In genomic region chr17:79847698-79848369, GRCh38 we compare ENCODE assay signal across 26 cellular contexts. TPM values are rescaled to one million over a fixed set of nuclear protein-coding genes. Genes with fewer than 3 reads are reported as not detected.
DNase-seq lines count a peak whose midpoint lies in the region; ATAC-seq, FAIRE-seq and TF ChIP-seq lines count a peak whose summit lies in the region.
"Had no signal": no experiment of that assay in that cellular context is flagged by ENCODE, and none has a peak within 500 bp of the region (broad histone marks: within the 10 kb centered on the region; RNA-seq: fewer than 3 reads in every experiment).

No MANE protein-coding gene starts in this region.

- H4K20me1 ChIP-seq in HepG2 (ENCODE audit: insufficient read depth, low read length) (no peaks in the 10 kb centered on the region), astrocyte (ENCODE audit: insufficient read depth, low read length) (no peaks in the 10 kb centered on the region)

- no peaks in the 10 kb centered on the region for H3K79me2 ChIP-seq in HepG2 (ENCODE audit: insufficient read depth, low read length)
- no peaks in the 10 kb centered on the region for H3K79me2 ChIP-seq in astrocyte (ENCODE audit: insufficient read depth, low read length)

- H3K9me3 ChIP-seq in HepG2 (ENCODE audit: low read length) (no peaks in the 10 kb centered on the region), right lobe of liver (no peaks in the 10 kb centered on the region), astrocyte (ENCODE audit: insufficient read depth, low read depth, low read length) (no peaks in the 10 kb centered on the region), upper lobe of right lung (no peaks in the 10 kb centered on the region)
- H3K9me3 ChIP-seq: A549; BE2C; BLaER1 treated with 17β-estradiol and CSF1 and Interleukin-3, amounts not matched to agents 10 nM and 100 nM had no signal

- 36% methylated on average over 12 of the region's 12 CpGs for WGBS in HepG2 (ENCODE audit: low lambda C conversion rate)
- 87% methylated on average over 10 of the region's 12 CpGs for WGBS in right lobe of liver (ENCODE audit: insufficient coverage, low coverage, low lambda C conversion rate, missing lambda C conversion rate)

- FAIRE-seq in HepG2 (lab: Jason Lieb, UNC) (no peak), astrocyte (lab: Jason Lieb, UNC) (no peak)
- FAIRE-seq: A549, D721Med, GM12892, GM19239 had no signal

- no peak for TF ChIP-seq CTCF in HepG2 (CRISPR knock-in tag; IDR thresholded peaks at IDR 0.05)
- no peak for TF ChIP-seq CTCF in right lobe of liver (IDR thresholded peaks at IDR 0.05)
- no peak for TF ChIP-seq CTCF in astrocyte (IDR thresholded peaks at IDR 0.05; ENCODE audit: insufficient read depth, low read depth, low read length)
- TF ChIP-seq CTCF in upper lobe of right lung (IDR thresholded peaks at IDR 0.05): no peak

- intact Hi-C loops in HepG2 (cut with micrococcal nuclease; ENCODE audit: unreplicated experiment): loop anchor here (5.0 kb wide), 1 partner anchor 79 kb away; no protein-coding TSS in a partner anchor
- intact Hi-C loops in right lobe of liver (cut with DNase I): loop anchor here (10.0 kb wide), 2 partner anchors 127 to 137 kb away; no protein-coding TSS in a partner anchor
- intact Hi-C loops in upper lobe of right lung (cut with DNase I): no loop called here

- H3K9ac ChIP-seq in HepG2 (ENCODE audit: insufficient read depth, low read depth, low read length): no peak overlapping the region
- H3K9ac ChIP-seq in astrocyte (ENCODE audit: low read length): no peak overlapping the region
- H3K9ac ChIP-seq: BLaER1 treated with 17β-estradiol and CSF1 and Interleukin-3, amounts not matched to agents 10 nM and 100 nM had no signal

- TF ChIP-seq POLR2A in HepG2 (IDR thresholded peaks at IDR 0.05; ENCODE audit: insufficient read depth in 1 of 2, low read depth in 2 of 2, low read length in 2 of 2) (no peak), right lobe of liver (IDR thresholded peaks at IDR 0.05) (no peak)

- H3K4me3 ChIP-seq in HepG2 (replicated peaks in 1 of 3; ENCODE audit: insufficient read depth in 1 of 3, low read depth in 2 of 3, low read length in 3 of 3) (no peak overlapping the region), right lobe of liver (no peak overlapping the region), astrocyte (ENCODE audit: insufficient read depth, low read depth, low read length) (no peak overlapping the region), upper lobe of right lung (no peak overlapping the region)
- H3K4me3 ChIP-seq: A549; BLaER1 treated with 17β-estradiol and CSF1 and Interleukin-3, amounts not matched to agents 10 nM and 100 nM; GM23338 had no signal

- in situ Hi-C loops in HepG2 (cut with HindIII; ENCODE audit: extremely low pct_ligation_motif_present, low pct_unique_long_range_greater_than_20kb): no loop called here

- peak overlapping the region; percentile 1 for H3K27ac Mint-ChIP-seq in astrocyte (ENCODE audit: unreplicated experiment)
- H3K27ac Mint-ChIP-seq: CD14-positive monocyte; CD4-positive, alpha-beta T cell; CD8-positive, alpha-beta memory T cell; GM23338; H9 had no signal

- ATAC-seq in HepG2: no peak
- ATAC-seq in right lobe of liver: no peak
- no peak for ATAC-seq in upper lobe of right lung
- ATAC-seq in GM19452 (IDR thresholded peaks at IDR 0.05; ENCODE audit: unreplicated experiment): no peak
- ATAC-seq: A549, GM23338, HCT116 had no signal

- H3K27ac ChIP-seq in HepG2 (ENCODE audit: extremely low read length, insufficient read depth, low read length) (no peak overlapping the region), right lobe of liver (no peak overlapping the region), astrocyte (ENCODE audit: low read depth, low read length) (no peak overlapping the region), upper lobe of right lung (no peak overlapping the region)
- H3K27ac ChIP-seq: A549; BLaER1 treated with 17β-estradiol and CSF1 and Interleukin-3, amounts not matched to agents 10 nM and 100 nM had no signal

- peaks cover 2% of the 10 kb centered on the region for H3K9me3 Mint-ChIP-seq in astrocyte (ENCODE audit: unreplicated experiment)
- H3K9me3 Mint-ChIP-seq: CD4-positive, alpha-beta T cell; CD8-positive, alpha-beta memory T cell; GM23338; H9 had no signal

- CTCF ChIA-PET in HepG2 (lab: Yijun Ruan, JAX; ENCODE audit: low intra/inter-chr PET ratio, low total read pairs): no interaction called here

- TF ChIP-seq EP300 in HepG2 (IDR thresholded peaks at IDR 0.05; ENCODE audit: low read depth in 2 of 2, low read length in 2 of 2) (no peak), HepG2 (CRISPR knock-in tag; IDR thresholded peaks at IDR 0.05; ENCODE audit: borderline replicate concordance) (no peak)

- H3K36me3 Mint-ChIP-seq in astrocyte (ENCODE audit: low read depth, unreplicated experiment): no peaks in the 10 kb centered on the region

- peaks cover 86% of the 10 kb centered on the region for H3K4me1 ChIP-seq in HepG2 (ENCODE audit: insufficient read depth, low read length)
- peaks cover 0 to 27% (median 10%) of the 10 kb centered on the region in 4 donors for H3K4me1 ChIP-seq in right lobe of liver
- peaks cover 17% of the 10 kb centered on the region for H3K4me1 ChIP-seq in astrocyte (ENCODE audit: insufficient read depth, low read length)
- peaks cover 26% of the 10 kb centered on the region for H3K4me1 ChIP-seq in upper lobe of right lung
- H3K4me1 ChIP-seq: BE2C had no signal

- H3K4me1 Mint-ChIP-seq in astrocyte (ENCODE audit: low read depth, unreplicated experiment): peaks cover 9% of the 10 kb centered on the region

- H3K27me3 Mint-ChIP-seq in astrocyte (ENCODE audit: low read depth, unreplicated experiment): peaks cover 25% of the 10 kb centered on the region

- H3K36me3 ChIP-seq in HepG2 (replicated peaks in 1 of 2; ENCODE audit: control insufficient read depth in 1 of 2, insufficient read depth in 2 of 2, low read length in 2 of 2) (no peaks in the 10 kb centered on the region), right lobe of liver (no peaks in the 10 kb centered on the region), astrocyte (ENCODE audit: insufficient read depth, low read length) (no peaks in the 10 kb centered on the region), upper lobe of right lung (no peaks in the 10 kb centered on the region)
- H3K36me3 ChIP-seq: BE2C; BLaER1 treated with 17β-estradiol and CSF1 and Interleukin-3, amounts not matched to agents 10 nM and 100 nM had no signal

- no peak overlapping the region for H3K4me3 Mint-ChIP-seq in astrocyte (ENCODE audit: unreplicated experiment)
- H3K4me3 Mint-ChIP-seq: CD4-positive, alpha-beta T cell; GM23338; H9 had no signal

- POLR2A ChIA-PET in HepG2 (lab: Yijun Ruan, JAX): interaction anchor here (1.6 to 9.7 kb wide), 5 partner anchors 9 to 142 kb away, joined by 3 to 333 read pairs (median 7); partner anchors contain the start of genes CBX4 and CBX8

- no TSS peak for BruUV-seq in HepG2 (replicated peaks; lab: Mats Ljungman, UMichigan)

- H3K4me2 ChIP-seq in HepG2 (ENCODE audit: low read depth, low read length) (no peak overlapping the region), astrocyte (ENCODE audit: low read length) (no peak overlapping the region)
- H3K4me2 ChIP-seq: A549; BLaER1 treated with 17β-estradiol and CSF1 and Interleukin-3, amounts not matched to agents 10 nM and 100 nM; GM23338 had no signal

- TF ChIP-seq RAD21 in HepG2 (CRISPR knock-in tag; IDR thresholded peaks at IDR 0.05): no peak

- no peak overlapping the region for H2AFZ ChIP-seq in HepG2 (ENCODE audit: low read length)
- H2AFZ ChIP-seq in astrocyte (ENCODE audit: low read depth, low read length): no peak overlapping the region
- H2AFZ ChIP-seq: GM23338 had no signal

- H3K27me3 ChIP-seq in HepG2 (ENCODE audit: control insufficient read depth in 1 of 2, insufficient read depth in 2 of 2, low read length in 2 of 2) (no peaks in the 10 kb centered on the region), right lobe of liver (peaks cover 0 to 2% of the 10 kb centered on the region in 2 donors), astrocyte (ENCODE audit: insufficient read depth, low read length) (peaks cover 10% of the 10 kb centered on the region), upper lobe of right lung (peaks cover 10% of the 10 kb centered on the region)

- DNase-seq in HepG2 (ENCODE audit: low spot score) (no peak), right lobe of liver (no peak), astrocyte (ENCODE audit: low read depth) (no peak), left kidney (ENCODE audit: low read depth, low spot score) (peak; percentile 31), retina (peak; percentile 4), upper lobe of right lung (no peak), T-helper 1 cell (no peak)
- DNase-seq: 8988T; ACHN; AML-193; BE2C; CD4-positive, alpha-beta T cell; CD8-positive, alpha-beta memory T cell; DMS 273 treated with DMSO at 0.1 percent for 48 hours; DMS53; DMS79 treated with DMSO at 0.1 percent for 48 hours; H9 had no signal

RNA-seq across cellular contexts. Expression of gene CBX4, which starts 8.6 kb away (rescaled TPM):
- total RNA-seq in HepG2 (2016; rRNA removed; fragmentation: Illumina TruSeq; extraction: Trizol) (17.1 and 25.8 TPM in 2 replicates), right lobe of liver (10 to 100 TPM in 5 of 6 experiments, 1 to 10 TPM in 1; 8.9 to 21.9 (median 15.1) TPM), astrocyte (12.6 and 16.9 TPM in 2 replicates), upper lobe of right lung (20.2 TPM)
- total RNA-seq in HepG2 (2016; cell fraction: cytosol; rRNA removed; fragmentation: Illumina TruSeq; extraction: Trizol; ENCODE audit: low read depth): 4.7 and 4.8 TPM in 2 replicates
- 17.7 and 25.2 TPM in 2 replicates for total RNA-seq in HepG2 (2016; cell fraction: insoluble cytoplasmic fraction; rRNA removed; fragmentation: Illumina TruSeq; extraction: Trizol)
- total RNA-seq in HepG2 (2016; cell fraction: membrane; rRNA removed; fragmentation: Illumina TruSeq; extraction: Trizol): 13.9 and 15.1 TPM in 2 replicates
- 18.5 and 22.8 TPM in 2 replicates for total RNA-seq in HepG2 (2016; cell fraction: nucleus; rRNA removed; fragmentation: Illumina TruSeq; extraction: Trizol)
- 50.8 and 61.1 TPM in 2 replicates for polyA plus RNA-seq in HepG2 (2011; rRNA removed)
- polyA plus RNA-seq in HepG2 (2011; cell fraction: cytosol; rRNA removed): 31.1 and 45.6 TPM in 2 replicates
- polyA plus RNA-seq in HepG2 (2011; cell fraction: nucleus; rRNA removed): 117 and 122 TPM in 2 replicates
- 27.9 and 32.4 TPM in 2 replicates for polyA plus RNA-seq in HepG2 (2012)
- 3.7 and 4.2 TPM in 2 replicates for polyA plus RNA-seq in HepG2 (2016; cell fraction: cytosol; fragmentation: Illumina TruSeq; extraction: Trizol; ENCODE audit: low read depth)
- 29.4 and 33.0 TPM in 2 replicates for polyA plus RNA-seq in HepG2 (2016; cell fraction: insoluble cytoplasmic fraction; fragmentation: Illumina TruSeq; extraction: Trizol; ENCODE audit: low read depth)
- polyA plus RNA-seq in HepG2 (2016; cell fraction: membrane; fragmentation: Illumina TruSeq; extraction: Trizol; ENCODE audit: low read depth): 11.7 and 12.5 TPM in 2 replicates
- 60.4 and 60.8 TPM in 2 replicates for polyA plus RNA-seq in HepG2 (2016; cell fraction: nucleus; fragmentation: Illumina TruSeq; extraction: Trizol; ENCODE audit: insufficient read depth, low read depth)
- polyA minus RNA-seq in HepG2 (2011; rRNA and poly(A)+ RNA removed; ENCODE audit: low replicate concordance): 17.1 and 51.0 TPM in 2 replicates
- 33.1 and 38.6 TPM in 2 replicates for polyA minus RNA-seq in HepG2 (2011; cell fraction: cytosol; rRNA and poly(A)+ RNA removed)
- polyA minus RNA-seq in HepG2 (2011; cell fraction: nucleus; rRNA and poly(A)+ RNA removed): 17.8 and 25.2 TPM in 2 replicates

RNA-seq across cellular contexts. Expression of gene CBX8, which starts 51.0 kb away (rescaled TPM):
- total RNA-seq in HepG2 (2016; rRNA removed; fragmentation: Illumina TruSeq; extraction: Trizol) (12.0 and 12.6 TPM in 2 replicates), right lobe of liver (1 to 10 TPM; 1.2 to 4.7 (median 2.0) TPM), astrocyte (2.5 and 3.4 TPM in 2 replicates), upper lobe of right lung (4.9 TPM)
- total RNA-seq in HepG2 (2016; cell fraction: cytosol; rRNA removed; fragmentation: Illumina TruSeq; extraction: Trizol; ENCODE audit: low read depth): 1.3 and 2.4 TPM in 2 replicates
- 12.8 and 13.5 TPM in 2 replicates for total RNA-seq in HepG2 (2016; cell fraction: insoluble cytoplasmic fraction; rRNA removed; fragmentation: Illumina TruSeq; extraction: Trizol)
- total RNA-seq in HepG2 (2016; cell fraction: membrane; rRNA removed; fragmentation: Illumina TruSeq; extraction: Trizol): 4.8 and 5.6 TPM in 2 replicates
- 5.7 and 8.6 TPM in 2 replicates for total RNA-seq in HepG2 (2016; cell fraction: nucleus; rRNA removed; fragmentation: Illumina TruSeq; extraction: Trizol)
- 0.34 and 0.76 TPM in 2 replicates for polyA plus RNA-seq in HepG2 (2011; rRNA removed)
- polyA plus RNA-seq in HepG2 (2011; cell fraction: cytosol; rRNA removed): 0.72 and 0.99 TPM in 2 replicates
- 3.4 and 5.0 TPM in 2 replicates for polyA plus RNA-seq in HepG2 (2011; cell fraction: nucleus; rRNA removed)
- 7.4 and 7.7 TPM in 2 replicates for polyA plus RNA-seq in HepG2 (2012)
- polyA plus RNA-seq in HepG2 (2016; cell fraction: cytosol; fragmentation: Illumina TruSeq; extraction: Trizol; ENCODE audit: low read depth): 0.54 and 0.80 TPM in 2 replicates
- 10.9 and 11.0 TPM in 2 replicates for polyA plus RNA-seq in HepG2 (2016; cell fraction: insoluble cytoplasmic fraction; fragmentation: Illumina TruSeq; extraction: Trizol; ENCODE audit: low read depth)
- 1.4 TPM in 2 replicates for polyA plus RNA-seq in HepG2 (2016; cell fraction: membrane; fragmentation: Illumina TruSeq; extraction: Trizol; ENCODE audit: low read depth)
- polyA plus RNA-seq in HepG2 (2016; cell fraction: nucleus; fragmentation: Illumina TruSeq; extraction: Trizol; ENCODE audit: insufficient read depth, low read depth): 15.7 and 18.7 TPM in 2 replicates
- polyA minus RNA-seq in HepG2 (2011; rRNA and poly(A)+ RNA removed; ENCODE audit: low replicate concordance): 1.2 and 1.6 TPM in 2 replicates
- 1.8 and 1.9 TPM in 2 replicates for polyA minus RNA-seq in HepG2 (2011; cell fraction: cytosol; rRNA and poly(A)+ RNA removed)
- polyA minus RNA-seq in HepG2 (2011; cell fraction: nucleus; rRNA and poly(A)+ RNA removed): 0.77 and 0.87 TPM in 2 replicates

Comparison
In these comparisons a context has a peak if more than half of its experiments do, and no peak if none do; other contexts are left out.
1. DNase-seq: peak in left kidney (single experiment) and retina (single experiment); none in HepG2 (single experiment), right lobe of liver (0 of 3), astrocyte (single experiment), upper lobe of right lung (single experiment) and T-helper 1 cell (0 of 5).